ENCODE assay signal across 10 cellular contexts in the genomic region with DNA sequence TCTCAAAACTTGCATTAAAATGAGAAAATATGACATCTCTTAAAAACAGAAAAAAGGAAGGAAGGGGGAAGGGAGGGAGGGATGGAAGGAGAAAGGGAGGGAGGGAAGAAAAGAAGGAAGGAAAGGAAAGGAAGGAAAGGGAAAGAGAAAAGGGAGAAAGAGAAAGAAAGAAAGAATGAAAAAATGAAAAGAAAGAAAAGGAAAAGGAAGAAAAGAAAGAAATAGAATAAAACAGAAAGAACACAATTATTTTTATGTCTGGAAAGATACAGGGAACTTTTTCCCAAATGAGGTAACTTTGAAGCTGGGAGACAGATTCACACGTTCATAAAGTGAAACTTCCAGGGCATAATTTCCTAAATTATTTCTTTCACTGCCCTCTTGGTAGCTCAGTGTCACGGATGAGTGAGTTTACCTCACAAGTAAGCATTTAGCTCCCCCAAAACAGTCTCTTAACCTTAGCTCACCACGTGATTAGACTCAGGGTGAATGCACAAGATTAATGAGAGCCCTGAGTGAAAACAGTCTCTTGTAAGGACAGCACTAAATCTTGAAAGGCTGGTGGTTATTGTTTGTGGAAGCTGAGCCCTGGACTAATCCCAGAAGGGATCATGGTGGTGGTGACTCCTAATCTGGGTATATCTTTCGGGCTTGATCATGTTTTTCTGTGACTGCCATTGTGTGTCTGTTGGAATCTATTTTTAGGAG.
DNase-seq lines count a peak whose midpoint lies in the region; ATAC-seq, FAIRE-seq and TF ChIP-seq lines count a peak whose summit lies in the region.
"Had no signal": no experiment of that assay in that cellular context is flagged by ENCODE, and none has a peak within 500 bp of the region (broad histone marks: within the 10 kb centered on the region; RNA-seq: fewer than 3 reads in every experiment).

No MANE protein-coding gene starts in this region.

- H3K36me3 Mint-ChIP-seq in T-cell, result no peaks in the 10 kb centered on the region

- TF ChIP-seq POLR2A in K562 (conservative IDR thresholded peaks at IDR 0.05), result no peak
- no peak for TF ChIP-seq POLR2A in sigmoid colon (IDR thresholded peaks at IDR 0.05)
- no peak for TF ChIP-seq POLR2A in lower leg skin (IDR thresholded peaks at IDR 0.05)

- H4K20me1 ChIP-seq in K562 (replicated peaks; ENCODE audit: control insufficient read depth, insufficient read depth, low read length), result no peaks in the 10 kb centered on the region

- H3K36me3 ChIP-seq in K562 (ENCODE audit: control insufficient read depth, insufficient read depth, low read length) (no peaks in the 10 kb centered on the region), sigmoid colon (no peaks in the 10 kb centered on the region)

- H3K4me3 ChIP-seq in K562 (no peak overlapping the region), sigmoid colon (no peak overlapping the region), lower leg skin (ENCODE audit: low read depth, poor library complexity, severe bottlenecking) (no peak overlapping the region)

- H3K9me3 Mint-ChIP-seq in T-cell, result no peaks in the 10 kb centered on the region

- no peaks in the 10 kb centered on the region for H3K9me3 ChIP-seq in K562 (replicated peaks; ENCODE audit: control insufficient read depth, insufficient read depth, low read depth, low read length)
- no peaks in the 10 kb centered on the region for H3K9me3 ChIP-seq in sigmoid colon

- H3K4me1 Mint-ChIP-seq in T-cell, result no peaks in the 10 kb centered on the region

- H3K4me2 ChIP-seq in K562 (ENCODE audit: insufficient read depth, low read length), result no peak overlapping the region

- POLR2A ChIA-PET in K562 (lab: Yijun Ruan, JAX) (no interaction called here), T-cell (lab: Charles Lee) (no interaction called here)

- TF ChIP-seq CTCF in K562 (IDR thresholded peaks at IDR 0.05 in 2 of 3, conservative IDR thresholded peaks at IDR 0.05 in 1 of 3; ENCODE audit: insufficient read depth in 2 of 3, low read depth in 1 of 3, low read length in 3 of 3), result no peak
- TF ChIP-seq CTCF in sigmoid colon (IDR thresholded peaks at IDR 0.05), result no peak
- no peak for TF ChIP-seq CTCF in lower leg skin (IDR thresholded peaks at IDR 0.05)

- no peaks in the 10 kb centered on the region for H3K27me3 Mint-ChIP-seq in T-cell

- H3K4me1 ChIP-seq in K562 (replicated peaks in 1 of 2; ENCODE audit: control insufficient read depth in 2 of 2, insufficient read depth in 2 of 2, low read length in 2 of 2) (no peaks in the 10 kb centered on the region), sigmoid colon (peaks cover 0 to 40% (median 35%) of the 10 kb centered on the region in 4 donors)

- intact Hi-C loops in K562 (cut with micrococcal nuclease), result no loop called here
- intact Hi-C loops in sigmoid colon (cut with DNase I), result no loop called here
- intact Hi-C loops in lower leg skin (cut with DNase I; ENCODE audit: low total_unique reads), result no loop called here

- no peak overlapping the region for H3K27ac Mint-ChIP-seq in T-cell

- H3K27ac ChIP-seq in K562 (ENCODE audit: extremely low read depth, low read depth, low read length), result no peak overlapping the region
- H3K27ac ChIP-seq in sigmoid colon, result peak overlapping the region in 3 of 4 donors; percentile 10 to 39 (median 25)

- no peak overlapping the region for H2AFZ ChIP-seq in K562 (ENCODE audit: low read depth, low read length)

- in situ Hi-C loops in K562 (cut with MboI), result no loop called here

- peak; percentile 87 for ATAC-seq in GM18511 (IDR thresholded peaks at IDR 0.05; ENCODE audit: unreplicated experiment)
- no peak for ATAC-seq in K562
- ATAC-seq in T-cell (replicated peaks in 1 of 4), result no peak

- CTCF ChIA-PET in K562 (lab: Yijun Ruan, JAX; ENCODE audit: low intra/inter-chr PET ratio), result no interaction called here
- CTCF ChIA-PET in T-cell (lab: Charles Lee), result interaction anchor here in 1 of 2 donors (0.6 kb wide), 1 partner anchor 28 kb away, joined by 3 read pairs; no protein-coding TSS in a partner anchor

- H3K27me3 ChIP-seq in K562 (ENCODE audit: control insufficient read depth in 2 of 2, insufficient read depth in 2 of 2, low read length in 2 of 2) (no peaks in the 10 kb centered on the region), sigmoid colon (no peaks in the 10 kb centered on the region)

- TF ChIP-seq RAD21 in Ishikawa (IDR thresholded peaks at IDR 0.05; ENCODE audit: low read depth), result no peak
- TF ChIP-seq RAD21 in K562 (CRISPR knock-in tag; conservative IDR thresholded peaks at IDR 0.05 in 1 of 2, IDR thresholded peaks at IDR 0.05 in 1 of 2), result no peak

- FAIRE-seq in K562 (lab: Jason Lieb, UNC), result no peak

- no peak overlapping the region for H3K4me3 Mint-ChIP-seq in T-cell

- H3K9me1 ChIP-seq in K562 (ENCODE audit: control insufficient read depth, insufficient read depth, low read length), result no peaks in the 10 kb centered on the region

- TF ChIP-seq EP300 in Ishikawa (IDR thresholded peaks at IDR 0.05; ENCODE audit: borderline replicate concordance), result no peak
- no peak for TF ChIP-seq EP300 in K562 (IDR thresholded peaks at IDR 0.05; ENCODE audit: low read length)
- no peak for TF ChIP-seq EP300 in sigmoid colon (IDR thresholded peaks at IDR 0.05)

- H3K9ac ChIP-seq in K562 (ENCODE audit: insufficient read depth in 1 of 2, low read depth in 2 of 2, low read length in 2 of 2), result no peak overlapping the region

- H3K79me2 ChIP-seq in K562 (ENCODE audit: control insufficient read depth, insufficient read depth, low read length), result no peaks in the 10 kb centered on the region

- BruUV-seq in K562 (replicated peaks; lab: Mats Ljungman, UMichigan), result no TSS peak

- WGBS in K562 (ENCODE audit: insufficient coverage, low coverage, missing lambda C conversion rate), result 2% methylated on average over 4 of the region's 4 CpGs
- 71 to 79% methylated on average over 4 of the region's 4 CpGs for WGBS in sigmoid colon, 2 donors
- WGBS in lower leg skin, 2 donors, result 46 to 58% methylated on average over 4 of the region's 4 CpGs

- no peak for DNase-seq in K562 (ENCODE audit: extremely low read depth in 1 of 4, low spot score in 3 of 4)
- no peak for DNase-seq in sigmoid colon
- DNase-seq in lower leg skin (ENCODE audit: low spot score in 2 of 2), result no peak
- DNase-seq in T-cell, result no peak
- no peak for DNase-seq in NK-92 treated with Interleukin-12 subunit alpha and Interleukin-12 subunit beta, amount 100 ng/mL, for 24 hours (lab: John Stamatoyannopoulos, UW)
- DNase-seq: activated T-cell treated with anti-CD3 and anti-CD28 coated beads, Interleukin-2, amount 50 U/mL, for 48 hours; stimulated activated CD4-positive, alpha-beta T cell treated with anti-CD3 and anti-CD28 coated beads, Interleukin-1b, Interleukin-23, amount 100 ng/mL, for 48 hours; SW 1271 had no signal

TF ChIP-seq in Ishikawa, 13 proteins besides CTCF, POLR2A, EP300 and RAD21:
- TF ChIP-seq, protein P1, sequence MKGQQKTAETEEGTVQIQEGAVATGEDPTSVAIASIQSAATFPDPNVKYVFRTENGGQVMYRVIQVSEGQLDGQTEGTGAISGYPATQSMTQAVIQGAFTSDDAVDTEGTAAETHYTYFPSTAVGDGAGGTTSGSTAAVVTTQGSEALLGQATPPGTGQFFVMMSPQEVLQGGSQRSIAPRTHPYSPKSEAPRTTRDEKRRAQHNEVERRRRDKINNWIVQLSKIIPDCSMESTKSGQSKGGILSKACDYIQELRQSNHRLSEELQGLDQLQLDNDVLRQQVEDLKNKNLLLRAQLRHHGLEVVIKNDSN (IDR thresholded peaks at IDR 0.05), result peak; percentile 78
- TF ChIP-seq CEBPB (IDR thresholded peaks at IDR 0.05), result no peak
- TF ChIP-seq TAF1 (IDR thresholded peaks at IDR 0.05; ENCODE audit: low read depth), result no peak
- TF ChIP-seq NFIC (IDR thresholded peaks at IDR 0.05), result no peak

TF ChIP-seq in K562, 482 proteins besides CTCF, POLR2A, EP300 and RAD21:
- TF ChIP-seq, protein P2, sequence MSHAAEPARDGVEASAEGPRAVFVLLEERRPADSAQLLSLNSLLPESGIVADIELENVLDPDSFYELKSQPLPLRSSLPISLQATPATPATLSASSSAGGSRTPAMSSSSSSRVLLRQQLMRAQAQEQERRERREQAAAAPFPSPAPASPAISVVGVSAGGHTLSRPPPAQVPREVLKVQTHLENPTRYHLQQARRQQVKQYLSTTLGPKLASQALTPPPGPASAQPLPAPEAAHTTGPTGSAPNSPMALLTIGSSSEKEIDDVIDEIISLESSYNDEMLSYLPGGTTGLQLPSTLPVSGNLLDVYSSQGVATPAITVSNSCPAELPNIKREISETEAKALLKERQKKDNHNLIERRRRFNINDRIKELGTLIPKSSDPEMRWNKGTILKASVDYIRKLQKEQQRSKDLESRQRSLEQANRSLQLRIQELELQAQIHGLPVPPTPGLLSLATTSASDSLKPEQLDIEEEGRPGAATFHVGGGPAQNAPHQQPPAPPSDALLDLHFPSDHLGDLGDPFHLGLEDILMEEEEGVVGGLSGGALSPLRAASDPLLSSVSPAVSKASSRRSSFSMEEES (CRISPR knock-in tag; IDR thresholded peaks at IDR 0.05), result peak; percentile 53; the same call in 1 of the 2 replicates
- TF ChIP-seq PCBP2 (IDR thresholded peaks at IDR 0.05; ENCODE audit: low read depth, low read length, poor library complexity, severe bottlenecking), result peak; percentile 69
- no peak for TF ChIP-seq ZKSCAN3 (CRISPR knock-in tag; IDR thresholded peaks at IDR 0.05)
